ENCODE assay signal across 26 cellular contexts in genomic region chr3:82033186-82033585, GRCh38.
"Had no signal": no experiment of that assay in that cellular context is flagged by ENCODE, and none has a peak within 500 bp of the region (broad histone marks: within the 10 kb centered on the region; RNA-seq: fewer than 3 reads in every experiment).

No MANE protein-coding gene starts in this region.

- H3K27me3 ChIP-seq: brain microvascular endothelial cell, colonic mucosa, esophagus squamous epithelium, gastroesophageal sphincter had no signal

- H3K4me1 ChIP-seq: colonic mucosa, esophagus squamous epithelium, gastroesophageal sphincter had no signal

- H3K9me3 ChIP-seq: colonic mucosa, esophagus squamous epithelium, gastroesophageal sphincter had no signal

- H3K4me3 ChIP-seq: colonic mucosa, esophagus squamous epithelium, gastroesophageal sphincter had no signal

- DNase-seq: activated B cell treated with CpG ODN at 0.5 μM for 24 hours; activated CD4-positive, alpha-beta T cell treated with anti-CD3 and anti-CD28 coated beads for 48 hours; activated CD4-positive, alpha-beta T cell treated with anti-CD3 and anti-CD28 coated beads, Interleukin-2, amount 50 U/mL, for 1 hour; activated CD4-positive, alpha-beta T cell treated with anti-CD3 and anti-CD28 coated beads, Interleukin-2, amount 50 U/mL, for 48 hours; activated CD8-positive, alpha-beta memory T cell treated with anti-CD3 and anti-CD28 coated beads for 24 hours; activated CD8-positive, alpha-beta T cell treated with anti-CD3 and anti-CD28 coated beads for 36 hours; activated effector memory CD4-positive, alpha-beta T cell treated with Interleukin-2 at 50 U/mL for 16 hours; activated gamma-delta T cell treated with Interleukin-2 at 50 U/mL for 16 hours; activated naive CD4-positive, alpha-beta T cell treated with anti-CD3 and anti-CD28 coated beads, Interleukin-2, amount 50 U/mL, for 16 hours; activated naive CD4-positive, alpha-beta T cell treated with Interleukin-2 at 50 U/mL for 16 hours; activated T-cell treated with anti-CD3 and anti-CD28 coated beads, Interleukin-2, amount 50 U/mL, for 4 hours; amniotic stem cell; anterior cingulate cortex; brain microvascular endothelial cell; colonic mucosa; effector CD8-positive, alpha-beta T cell; esophagus squamous epithelium; foreskin melanocyte; T-helper 1 cell; T-helper 17 cell; T1000; WERI-Rb-1 had no signal

- ATAC-seq: activated CD4-positive, CD25-positive, alpha-beta regulatory T cell treated with anti-CD3 and anti-CD28 coated beads, Interleukin-2, amount 50 U/mL, for 24 hours; activated CD8-positive, alpha-beta T cell treated with anti-CD3 and anti-CD28 coated beads for 36 hours; activated T-cell treated with anti-CD3 and anti-CD28 coated beads, Interleukin-2, amount 50 U/mL, for 4 hours; activated T-helper 17 cell treated with anti-CD3 and anti-CD28 coated beads, Interleukin-2, amount 50 U/mL, for 72 hours; gastroesophageal sphincter; T-helper 17 cell had no signal

- H3K36me3 ChIP-seq: brain microvascular endothelial cell, colonic mucosa, esophagus squamous epithelium, gastroesophageal sphincter, WERI-Rb-1 had no signal

- H3K27ac ChIP-seq: brain microvascular endothelial cell, colonic mucosa, epithelial cell of prostate, esophagus squamous epithelium, gastroesophageal sphincter, WERI-Rb-1 had no signal
